10 cellular contexts compared by ENCODE assay signal in genomic region chr9:95349109-95350038, GRCh38. TPM values are rescaled to one million over a fixed set of nuclear protein-coding genes. Genes with fewer than 3 reads are reported as not detected.
DNase-seq lines count a peak whose midpoint lies in the region; ATAC-seq, FAIRE-seq and TF ChIP-seq lines count a peak whose summit lies in the region.
"Had no signal": no experiment of that assay in that cellular context is flagged by ENCODE, and none has a peak within 500 bp of the region (broad histone marks: within the 10 kb centered on the region; RNA-seq: fewer than 3 reads in every experiment).

No MANE protein-coding gene starts in this region.

- ATAC-seq in stimulated activated naive B cell treated with anti-CD40 and anti-IgM and Interleukin-4, amounts not matched to agents 10 μg/mL and 1 μg/mL and 100 μg/mL, for 72 hours (replicated peaks), result peak in 1 of 2 donors; percentile 12
- no peak for ATAC-seq in aorta (ENCODE audit: low FRiP score)
- no peak for ATAC-seq in HG03342 (IDR thresholded peaks at IDR 0.05; ENCODE audit: unreplicated experiment)

- H3K27me3 ChIP-seq in keratinocyte (ENCODE audit: control insufficient read depth, extremely low read depth, insufficient read depth, low read length) (peaks cover 21% of the 10 kb centered on the region), aorta (ENCODE audit: control insufficient read depth in 1 of 2, insufficient read depth in 2 of 2, low read length in 1 of 2) (no peaks in the 10 kb centered on the region)

- H3K36me3 ChIP-seq in keratinocyte (ENCODE audit: control insufficient read depth in 2 of 2, extremely low read depth in 1 of 2, insufficient read depth in 2 of 2, low read length in 2 of 2) (no peaks in the 10 kb centered on the region), aorta (ENCODE audit: control insufficient read depth in 1 of 2, insufficient read depth in 2 of 2, low read length in 1 of 2) (no peaks in the 10 kb centered on the region)

- no peaks in the 10 kb centered on the region for H3K9me3 ChIP-seq in keratinocyte (ENCODE audit: control insufficient read depth, low read depth, low read length)
- no peaks in the 10 kb centered on the region for H3K9me3 ChIP-seq in aorta (ENCODE audit: control insufficient read depth, low read length)

- no peaks in the 10 kb centered on the region for H4K20me1 ChIP-seq in keratinocyte (ENCODE audit: control insufficient read depth, extremely low read depth, insufficient read depth, low read length)

- no peaks in the 10 kb centered on the region for H3K9me3 Mint-ChIP-seq in stimulated activated naive B cell treated with anti-CD40 and anti-IgM and Interleukin-4, amounts not matched to agents 10 μg/mL and 1 μg/mL and 100 μg/mL, for 72 hours

- H3K4me2 ChIP-seq in keratinocyte (ENCODE audit: control insufficient read depth, extremely low read depth, insufficient read depth, low read depth, low read length), result peak overlapping the region; percentile 65

- 3 to 6% methylated on average over 84 to 93 of the region's 93 CpGs for WGBS in aorta, 2 donors

- H3K27me3 Mint-ChIP-seq in stimulated activated naive B cell treated with anti-CD40 and anti-IgM and Interleukin-4, amounts not matched to agents 10 μg/mL and 1 μg/mL and 100 μg/mL, for 72 hours, result peaks cover 48 to 59% of the 10 kb centered on the region in 2 donors

- H3K4me1 Mint-ChIP-seq in stimulated activated naive B cell treated with anti-CD40 and anti-IgM and Interleukin-4, amounts not matched to agents 10 μg/mL and 1 μg/mL and 100 μg/mL, for 72 hours, result peaks cover 4 to 11% of the 10 kb centered on the region in 2 donors

- no peak for TF ChIP-seq CTCF in keratinocyte (optimal IDR thresholded peaks at IDR 0.05 in 1 of 3, IDR thresholded peaks at IDR 0.05 in 1 of 3, conservative IDR thresholded peaks at IDR 0.05 in 1 of 3; ENCODE audit: extremely low read depth in 1 of 3, insufficient read depth in 2 of 3, low read length in 3 of 3)

- H3K27ac ChIP-seq in keratinocyte (ENCODE audit: control insufficient read depth, insufficient read depth, low read length), result no peak overlapping the region
- H3K27ac ChIP-seq in aorta (ENCODE audit: low read depth in 1 of 2, low read length in 2 of 2), result no peak overlapping the region

- H3K9me1 ChIP-seq in keratinocyte (ENCODE audit: control insufficient read depth, extremely low read depth, insufficient read depth, low read length), result no peaks in the 10 kb centered on the region

- peaks cover 2% of the 10 kb centered on the region for H3K4me1 ChIP-seq in keratinocyte (ENCODE audit: control insufficient read depth, extremely low read depth, insufficient read depth, low read length)
- H3K4me1 ChIP-seq in aorta (ENCODE audit: control insufficient read depth in 1 of 2, insufficient read depth in 2 of 2, low read length in 2 of 2), result no peaks in the 10 kb centered on the region

- dilution Hi-C loops in keratinocyte (cut with MboI; ENCODE audit: extremely low pct_ligation_motif_present, low sequenced_read_pairs), result no loop called here

- DNase-seq in NCI-H748 (lab: John Stamatoyannopoulos, UW; ENCODE audit: unreplicated experiment) (peak; percentile 57), NCI-H748 treated with DMSO at 0.1 percent for 48 hours (lab: John Stamatoyannopoulos, UW) (no peak), astrocyte of the hippocampus (ENCODE audit: low read depth, low spot score) (peak; percentile 48), keratinocyte (ENCODE audit: low read depth, low spot score) (no peak), aorta (no peak), DMS79 treated with DMSO at 0.1 percent for 48 hours (lab: John Stamatoyannopoulos, UW) (no peak)
- DNase-seq in stimulated activated naive B cell treated with anti-CD40 and anti-IgM and Interleukin-4, amounts not matched to agents 10 μg/mL and 1 μg/mL and 100 μg/mL, for 72 hours, result no peak
- DNase-seq: NCI-H510A treated with DMSO at 0.1 percent for 48 hours; stimulated activated CD4-positive, alpha-beta T cell treated with anti-CD3 and anti-CD28 coated beads, Interleukin-1b, Interleukin-23, amount 100 ng/mL, for 48 hours had no signal

- no peak for FAIRE-seq in keratinocyte (lab: Jason Lieb, UNC)

- intact Hi-C loops in aorta (cut with DNase I), result no loop called here

- peak overlapping the region; percentile 35 to 50 for H3K4me3 Mint-ChIP-seq in stimulated activated naive B cell treated with anti-CD40 and anti-IgM and Interleukin-4, amounts not matched to agents 10 μg/mL and 1 μg/mL and 100 μg/mL, for 72 hours

- peak overlapping the region; percentile 11 to 49 (median 13) for H3K4me3 ChIP-seq in keratinocyte (ENCODE audit: control insufficient read depth in 2 of 3, extremely low read depth in 1 of 3, insufficient read depth in 2 of 3, low read depth in 1 of 3, low read length in 3 of 3)
- H3K4me3 ChIP-seq in aorta (ENCODE audit: low read length in 2 of 2), result no peak overlapping the region

- no peaks in the 10 kb centered on the region for H3K79me2 ChIP-seq in keratinocyte (ENCODE audit: control insufficient read depth, insufficient read depth, low read length)

- H3K36me3 Mint-ChIP-seq in stimulated activated naive B cell treated with anti-CD40 and anti-IgM and Interleukin-4, amounts not matched to agents 10 μg/mL and 1 μg/mL and 100 μg/mL, for 72 hours, result no peaks in the 10 kb centered on the region

- no peak overlapping the region for H3K27ac Mint-ChIP-seq in stimulated activated naive B cell treated with anti-CD40 and anti-IgM and Interleukin-4, amounts not matched to agents 10 μg/mL and 1 μg/mL and 100 μg/mL, for 72 hours

- peak overlapping the region; percentile 68 for H2AFZ ChIP-seq in keratinocyte (ENCODE audit: control insufficient read depth, low read length)

- no peak overlapping the region for H3K9ac ChIP-seq in keratinocyte (ENCODE audit: control insufficient read depth, extremely low read depth, insufficient read depth, low read length)

RNA-seq across cellular contexts. Expression of gene FANCC, which starts 31.9 kb away (rescaled TPM):
- polyA plus RNA-seq in keratinocyte (4.8 to 8.3 TPM (median 8.1 TPM) in 3 replicates), aorta (1 to 10 TPM; 1.5 to 6.0 TPM)
- 3.7 TPM for polyA plus RNA-seq in keratinocyte (2011; ENCODE audit: low read depth)
- polyA plus RNA-seq in keratinocyte (2011; cell fraction: cytosol; rRNA removed), result 3.7 and 7.0 TPM in 2 replicates
- 5.7 and 6.4 TPM in 2 replicates for polyA plus RNA-seq in keratinocyte (2011; cell fraction: nucleus; rRNA removed)
- 3.7 and 6.1 TPM in 2 replicates for polyA plus RNA-seq in keratinocyte (2012; ENCODE audit: low replicate concordance)
- 7.7 to 11.1 TPM (median 10.3 TPM) in 3 replicates for polyA minus RNA-seq in keratinocyte
- 5.0 TPM for polyA minus RNA-seq in keratinocyte (2011; cell fraction: cytosol; rRNA and poly(A)+ RNA removed)
- 6.0 and 11.2 TPM in 2 replicates for polyA minus RNA-seq in keratinocyte (2011; cell fraction: nucleus; rRNA and poly(A)+ RNA removed)
- total RNA-seq in aorta, result 10 to 100 TPM in 1 of 2 donors, 1 to 10 TPM in 1; 5.7 to 10.9 TPM

Comparison
In these comparisons a context has a peak if more than half of its experiments do, and no peak if none do; other contexts are left out.
1. DNase-seq: peak in NCI-H748 (single experiment) and astrocyte of the hippocampus (single experiment); none in NCI-H748 treated with DMSO at 0.1 percent for 48 hours (single experiment), keratinocyte (single experiment), stimulated activated naive B cell treated with anti-CD40 and anti-IgM and Interleukin-4, amounts not matched to agents 10 μg/mL and 1 μg/mL and 100 μg/mL, for 72 hours (single experiment), aorta (0 of 2) and DMS79 treated with DMSO at 0.1 percent for 48 hours (single experiment).
2. H3K4me3 ChIP-seq: peak in keratinocyte (3 of 3); none in aorta (0 of 2).